ENCODE assay signal across 8 cellular contexts in genomic region chr9:134024828-134025605, GRCh38. TPM values are rescaled to one million over a fixed set of nuclear protein-coding genes. Genes with fewer than 3 reads are reported as not detected.
DNase-seq lines count a peak whose midpoint lies in the region; ATAC-seq and TF ChIP-seq lines count a peak whose summit lies in the region.

Gene BRD3OS, plus strand, starts transcription at chr9:134025481. Its CDS starts 1,267 bp downstream, at chr9:134026748.

- intact Hi-C loops in esophagus squamous epithelium (cut with DNase I), result no loop called here

- peaks cover 10% of the 10 kb centered on the region; the same call in 1 of the 2 replicates for H3K36me3 ChIP-seq in KOPT-K1 (ENCODE audit: insufficient read depth, low read length)
- peaks cover 0 to 29% (median 0%) of the 10 kb centered on the region in 3 donors for H3K36me3 ChIP-seq in esophagus squamous epithelium

- H3K27ac Mint-ChIP-seq in activated T-cell treated with anti-CD3 and anti-CD28 coated beads, Interleukin-2, amount 50 U/mL, for 72 hours, result peak within 1 kb of the TSS; percentile 73

- H3K4me3 Mint-ChIP-seq in activated T-cell treated with anti-CD3 and anti-CD28 coated beads, Interleukin-2, amount 50 U/mL, for 72 hours, result peak within 1 kb of the TSS; percentile 85 to 87

- DNase-seq in DMS114 treated with DMSO at 0.1 percent for 48 hours (lab: John Stamatoyannopoulos, UW; ENCODE audit: unreplicated experiment) (peak; percentile 93), RKO (ENCODE audit: low spot score) (peak; percentile 87), esophagus squamous epithelium (lab: John Stamatoyannopoulos, UW) (peak; percentile 96), myocyte (ENCODE audit: low read depth) (peak; percentile 98)
- DNase-seq in activated T-cell treated with anti-CD3 and anti-CD28 coated beads, Interleukin-2, amount 50 U/mL, for 72 hours, result peak; percentile 93 to 97
- peak; percentile 85 to 89 for DNase-seq in stimulated activated CD8-positive, alpha-beta memory T cell treated with anti-CD3 and anti-CD28 coated beads, Interleukin-7, amount 100 ng/mL, for 4 hours (ENCODE audit: low read depth in 2 of 2)

- peak within 1 kb of the TSS; percentile 63 to 92 (median 83) for H3K4me3 ChIP-seq in esophagus squamous epithelium

- H3K27ac ChIP-seq in KOPT-K1 (ENCODE audit: low read depth, low read length, poor library complexity, severe bottlenecking) (peak within 1 kb of the TSS; percentile 49), esophagus squamous epithelium (peak within 1 kb of the TSS; percentile 46 to 84 (median 63))

- peak in 1 of 4 donors; percentile 19 for TF ChIP-seq POLR2A in esophagus squamous epithelium (IDR thresholded peaks at IDR 0.05)

- no peaks in the 10 kb centered on the region for H3K27me3 Mint-ChIP-seq in activated T-cell treated with anti-CD3 and anti-CD28 coated beads, Interleukin-2, amount 50 U/mL, for 72 hours (ENCODE audit: low read depth)

- no peaks in the 10 kb centered on the region for H3K27me3 ChIP-seq in esophagus squamous epithelium

- H3K9me3 Mint-ChIP-seq in activated T-cell treated with anti-CD3 and anti-CD28 coated beads, Interleukin-2, amount 50 U/mL, for 72 hours, result no peaks in the 10 kb centered on the region

- peak; percentile 87 for ATAC-seq in GM21737 (IDR thresholded peaks at IDR 0.05; ENCODE audit: unreplicated experiment)
- peak; percentile 91 to 93 for ATAC-seq in activated T-cell treated with anti-CD3 and anti-CD28 coated beads, Interleukin-2, amount 50 U/mL, for 72 hours (replicated peaks in 1 of 2)

- no peak for TF ChIP-seq CTCF in esophagus squamous epithelium (IDR thresholded peaks at IDR 0.05)

- H3K4me1 Mint-ChIP-seq in activated T-cell treated with anti-CD3 and anti-CD28 coated beads, Interleukin-2, amount 50 U/mL, for 72 hours (ENCODE audit: low read depth), result peaks cover 8% of the 10 kb centered on the region

- 4 to 10% methylated on average over 6 of the region's 43 CpGs for WGBS in esophagus squamous epithelium, 2 donors

- H3K4me1 ChIP-seq in esophagus squamous epithelium, result peaks cover 6 to 21% (median 11%) of the 10 kb centered on the region in 3 donors

- peaks cover 0 to 2% of the 10 kb centered on the region in 2 donors for H3K36me3 Mint-ChIP-seq in activated T-cell treated with anti-CD3 and anti-CD28 coated beads, Interleukin-2, amount 50 U/mL, for 72 hours (ENCODE audit: insufficient read depth in 2 of 2)

- H3K9me3 ChIP-seq in KOPT-K1 (ENCODE audit: insufficient read depth, low read length, poor library complexity, severe bottlenecking) (no peaks in the 10 kb centered on the region), esophagus squamous epithelium (no peaks in the 10 kb centered on the region)

RNA-seq across cellular contexts. Expression of gene BRD3OS, which starts in this region (rescaled TPM):
- total RNA-seq in activated T-cell treated with anti-CD3 and anti-CD28 coated beads, Interleukin-2, amount 50 U/mL, for 72 hours, result 10 to 100 TPM in 1 of 2 donors, 1 to 10 TPM in 1; 6.3 to 10.3 TPM
- total RNA-seq in esophagus squamous epithelium (1 to 10 TPM; 1.8 to 6.2 (median 4.3) TPM), myocyte (10.5 and 13.4 TPM in 2 replicates)
- 25.6 TPM for polyA plus RNA-seq in myocyte (2012)

Comparison
In these comparisons a context has a peak if more than half of its experiments do, and no peak if none do; other contexts are left out.
1. Peak in every context shown above with its lines: DNase-seq, ATAC-seq, H3K4me3 ChIP-seq and H3K27ac ChIP-seq.